10 cellular contexts compared by ENCODE assay signal in the genomic region with DNA sequence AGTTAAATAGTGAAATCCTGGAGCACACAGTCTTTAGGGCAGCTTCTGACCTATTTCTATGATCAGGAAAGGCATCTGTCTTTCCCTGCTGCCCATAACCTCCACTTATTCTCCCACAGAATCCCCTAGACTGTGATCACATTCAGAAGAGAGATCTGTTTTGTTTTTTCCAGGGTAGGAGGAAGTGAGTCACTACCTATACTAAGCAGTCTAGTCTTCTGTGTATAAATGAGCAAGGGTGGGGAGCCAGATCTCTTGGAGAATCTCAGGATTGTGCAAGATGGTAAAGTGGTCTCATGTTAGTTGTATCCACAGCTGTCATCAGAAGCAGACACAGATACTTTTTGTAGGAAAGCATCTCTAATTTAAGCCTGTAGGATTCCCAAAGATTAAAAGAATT. TPM values are rescaled to one million over a fixed set of nuclear protein-coding genes. Genes with fewer than 3 reads are reported as not detected.
DNase-seq lines count a peak whose midpoint lies in the region; TF ChIP-seq lines count a peak whose summit lies in the region.
"Had no signal": no experiment of that assay in that cellular context is flagged by ENCODE, and none has a peak within 500 bp of the region (broad histone marks: within the 10 kb centered on the region; RNA-seq: fewer than 3 reads in every experiment).

No MANE protein-coding gene starts in this region.

- H3K36me3 ChIP-seq in BJ (ENCODE audit: control insufficient read depth, insufficient read depth, low read length) (0 out of 2 replicates have a peak, but pooled peaks cover 1% of the 10 kb centered on the region), kidney epithelial cell (ENCODE audit: control insufficient read depth, insufficient read depth, low read length) (no peaks in the 10 kb centered on the region)

- TF ChIP-seq CTCF in BJ (IDR thresholded peaks at IDR 0.05; ENCODE audit: insufficient read depth, low read depth, low read length) (no peak), kidney epithelial cell (IDR thresholded peaks at IDR 0.05; ENCODE audit: insufficient read depth, low read length, poor library complexity, severe bottlenecking) (no peak), endothelial cell (IDR thresholded peaks at IDR 0.05; ENCODE audit: unreplicated experiment) (no peak)

- no peak overlapping the region for H3K4me3 Mint-ChIP-seq in endothelial cell (ENCODE audit: unreplicated experiment)

- POLR2A ChIA-PET in BJ (lab: Charles Lee), result no interaction called here

- H3K27me3 ChIP-seq in BJ (ENCODE audit: control insufficient read depth, insufficient read depth, low read length), result no peaks in the 10 kb centered on the region
- H3K27me3 ChIP-seq in kidney epithelial cell (ENCODE audit: control insufficient read depth, insufficient read depth, low read length), result no peaks in the 10 kb centered on the region

- no peak overlapping the region for H3K4me3 ChIP-seq in BJ (ENCODE audit: low read depth, low read length)
- no peak overlapping the region for H3K4me3 ChIP-seq in kidney epithelial cell (ENCODE audit: low read depth, low read length)

- CTCF ChIA-PET in BJ (lab: Yijun Ruan, JAX), result interaction anchor here (2.7 kb wide), 1 partner anchor 11 kb away, joined by 7 read pairs; the partner anchor contains the start of gene FBXO22

- peaks cover 26% of the 10 kb centered on the region for H3K4me1 Mint-ChIP-seq in endothelial cell (ENCODE audit: unreplicated experiment)

- H3K9me3 Mint-ChIP-seq in endothelial cell (ENCODE audit: unreplicated experiment), result no peaks in the 10 kb centered on the region

- DNase-seq in BJ (ENCODE audit: low read depth) (peak; percentile 61), M059J (ENCODE audit: low read depth) (peak; percentile 79), amniotic epithelial cell (ENCODE audit: low read depth) (peak; percentile 95), kidney epithelial cell (ENCODE audit: low read depth) (peak; percentile 60), NCI-H526 (lab: John Stamatoyannopoulos, UW) (no peak), HuH-7.5 (ENCODE audit: low spot score) (no peak), endothelial cell (ENCODE audit: low spot score) (no peak), CD1c-positive myeloid dendritic cell (ENCODE audit: extremely low spot score) (no peak)
- DNase-seq: effector CD4-positive, alpha-beta T cell; MM.1S had no signal

- H3K36me3 Mint-ChIP-seq in endothelial cell (ENCODE audit: low read depth, unreplicated experiment), result peaks cover 7% of the 10 kb centered on the region

- H3K27me3 Mint-ChIP-seq in endothelial cell (ENCODE audit: unreplicated experiment), result peaks cover 7% of the 10 kb centered on the region

- no peak overlapping the region for H3K27ac Mint-ChIP-seq in endothelial cell (ENCODE audit: unreplicated experiment)

RNA-seq across cellular contexts. Expression of gene FBXO22, which starts 11.8 kb away (rescaled TPM):
- 31.8 and 51.6 TPM in 2 replicates for polyA plus RNA-seq in BJ (2011; rRNA removed)
- polyA minus RNA-seq in BJ (2011; rRNA and poly(A)+ RNA removed), result 20.7 and 27.6 TPM in 2 replicates
- total RNA-seq in M059J (2014; rRNA removed; shearing (Covaris generic)), result 35.8 and 57.4 TPM in 2 replicates
- 25.1 and 33.4 TPM in 2 replicates for total RNA-seq in kidney epithelial cell
- total RNA-seq in endothelial cell (ENCODE audit: unreplicated experiment), result 31.6 TPM

RNA-seq across cellular contexts. Expression of gene UBE2Q2, which starts 48.6 kb away (rescaled TPM):
- 22.6 and 33.9 TPM in 2 replicates for polyA plus RNA-seq in BJ (2011; rRNA removed)
- polyA minus RNA-seq in BJ (2011; rRNA and poly(A)+ RNA removed), result 11.1 and 15.5 TPM in 2 replicates
- total RNA-seq in M059J (2014; rRNA removed; shearing (Covaris generic)), result 30.7 and 37.5 TPM in 2 replicates
- 39.3 and 43.0 TPM in 2 replicates for total RNA-seq in kidney epithelial cell
- total RNA-seq in endothelial cell (ENCODE audit: unreplicated experiment), result 28.9 TPM

Comparison
In these comparisons a context has a peak if more than half of its experiments do, and no peak if none do; other contexts are left out.
1. DNase-seq: peak in BJ (single experiment), M059J (single experiment), amniotic epithelial cell (single experiment) and kidney epithelial cell (single experiment); none in NCI-H526 (0 of 2), HuH-7.5 (single experiment), endothelial cell (single experiment) and CD1c-positive myeloid dendritic cell (single experiment).